In the genomic region with DNA sequence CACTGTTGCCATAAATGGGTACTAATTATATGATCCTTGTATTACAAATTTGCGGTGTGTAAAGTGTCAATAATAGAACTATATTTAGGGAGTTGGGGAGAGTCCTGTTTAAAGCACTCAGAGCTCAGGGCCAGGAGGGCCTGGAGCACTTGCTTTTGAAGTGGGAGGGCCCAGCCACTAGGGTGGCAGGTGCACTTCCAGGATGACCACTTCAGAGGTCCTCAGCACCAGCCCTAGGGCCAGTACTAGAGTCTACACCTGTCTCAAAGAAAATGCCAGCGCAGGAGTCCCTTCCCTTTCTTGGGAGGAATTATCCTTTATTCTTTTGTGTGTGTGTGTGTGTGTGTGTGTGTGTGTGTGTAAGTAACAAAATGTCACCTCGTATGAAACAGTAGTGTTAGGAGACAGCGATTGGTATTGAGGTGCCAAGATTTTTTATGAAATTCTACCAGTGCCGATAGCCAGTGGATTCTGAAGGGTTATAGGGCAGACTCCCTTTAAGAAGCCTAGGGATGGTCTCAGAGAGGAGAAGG, we compare ENCODE assay signal across 8 cellular contexts. TPM values are rescaled to one million over a fixed set of nuclear protein-coding genes. Genes with fewer than 3 reads are reported as not detected.
DNase-seq lines count a peak whose midpoint lies in the region; ATAC-seq, FAIRE-seq and TF ChIP-seq lines count a peak whose summit lies in the region.

No MANE protein-coding gene starts in this region.

- H3K9me3 ChIP-seq in pancreas: no peaks in the 10 kb centered on the region

- FAIRE-seq in pancreas (lab: Jason Lieb, UNC): no peak

- H3K4me3 Mint-ChIP-seq in effector memory CD8-positive, alpha-beta T cell: peak overlapping the region; percentile 77 to 80

- H3K4me1 ChIP-seq in pancreas: peaks cover 8 to 32% (median 8%) of the 10 kb centered on the region in 3 donors

- no peaks in the 10 kb centered on the region for H3K36me3 ChIP-seq in pancreas

- no peak for TF ChIP-seq CTCF in pancreas (IDR thresholded peaks at IDR 0.05)

- intact Hi-C loops in pancreas (cut with DNase I): loop anchor here in 2 of 3 donors (5.0 to 10.0 kb wide), 3 partner anchors 34 to 136 kb away; partner anchors contain the start of gene MYO18A (in 1 of the 2)

- peak overlapping the region; percentile 70 to 76 for H3K27ac Mint-ChIP-seq in effector memory CD8-positive, alpha-beta T cell

- H3K9me3 Mint-ChIP-seq in effector memory CD8-positive, alpha-beta T cell: no peaks in the 10 kb centered on the region

- no peaks in the 10 kb centered on the region for H3K27me3 Mint-ChIP-seq in effector memory CD8-positive, alpha-beta T cell

- whole genome bisulfite sequencing in pancreas, 2 donors: 25 to 26% methylated on average over 5 of the region's 5 CpGs

- H3K27ac ChIP-seq in pancreas: peak overlapping the region; percentile 18 to 77 (median 64)

- DNase-seq in DMS79 (lab: John Stamatoyannopoulos, UW): peak; percentile 90
- DNase-seq in NCI-H748 treated with DMSO at 0.1 percent for 48 hours (lab: John Stamatoyannopoulos, UW): peak; percentile 42
- no peak for DNase-seq in effector memory CD8-positive, alpha-beta T cell
- DNase-seq in pancreas: no peak
- DNase-seq in middle frontal gyrus (ENCODE audit: extremely low spot score, low spot score): no peak
- no peak for DNase-seq in HT-29 (ENCODE audit: low spot score)
- no peak for DNase-seq in kidney tubule cell (ENCODE audit: low spot score)
- no peak for DNase-seq in stimulated activated naive CD4-positive, alpha-beta T cell (lab: John Stamatoyannopoulos, UW)

- no peaks in the 10 kb centered on the region for H3K27me3 ChIP-seq in pancreas

- H3K4me1 Mint-ChIP-seq in effector memory CD8-positive, alpha-beta T cell (ENCODE audit: low read depth in 2 of 2): peaks cover 26 to 33% of the 10 kb centered on the region in 2 donors

- H3K4me3 ChIP-seq in pancreas: peak overlapping the region in 3 of 4 donors; percentile 33 to 49 (median 36)

- ATAC-seq in effector memory CD8-positive, alpha-beta T cell (replicated peaks): no peak
- peak in 3 of 4 donors; percentile 3 to 9 (median 3) for ATAC-seq in pancreas

- H3K36me3 Mint-ChIP-seq in effector memory CD8-positive, alpha-beta T cell (ENCODE audit: insufficient read depth): peaks cover 9% of the 10 kb centered on the region

RNA-seq across cellular contexts. Expression of gene MYO18A, which starts 31.9 kb away (rescaled TPM):
- total RNA-seq in pancreas: 10 to 100 TPM; 21.3 to 47.0 (median 28.9) TPM
- 10 to 100 TPM; 48.2 to 85.3 TPM for polyA plus RNA-seq in pancreas
- 105 and 108 TPM in 2 replicates for total RNA-seq in HT-29 (2014; rRNA removed; shearing (Covaris generic))

Comparison
In these comparisons a context has a peak if more than half of its experiments do, and no peak if none do; other contexts are left out.
1. DNase-seq: peak in DMS79 (single experiment) and NCI-H748 treated with DMSO at 0.1 percent for 48 hours (single experiment); none in effector memory CD8-positive, alpha-beta T cell (0 of 3), pancreas (0 of 6), middle frontal gyrus (single experiment), HT-29 (single experiment), kidney tubule cell (single experiment) and stimulated activated naive CD4-positive, alpha-beta T cell (0 of 6).